1 cellular context compared by ENCODE assay signal in the genomic region with DNA sequence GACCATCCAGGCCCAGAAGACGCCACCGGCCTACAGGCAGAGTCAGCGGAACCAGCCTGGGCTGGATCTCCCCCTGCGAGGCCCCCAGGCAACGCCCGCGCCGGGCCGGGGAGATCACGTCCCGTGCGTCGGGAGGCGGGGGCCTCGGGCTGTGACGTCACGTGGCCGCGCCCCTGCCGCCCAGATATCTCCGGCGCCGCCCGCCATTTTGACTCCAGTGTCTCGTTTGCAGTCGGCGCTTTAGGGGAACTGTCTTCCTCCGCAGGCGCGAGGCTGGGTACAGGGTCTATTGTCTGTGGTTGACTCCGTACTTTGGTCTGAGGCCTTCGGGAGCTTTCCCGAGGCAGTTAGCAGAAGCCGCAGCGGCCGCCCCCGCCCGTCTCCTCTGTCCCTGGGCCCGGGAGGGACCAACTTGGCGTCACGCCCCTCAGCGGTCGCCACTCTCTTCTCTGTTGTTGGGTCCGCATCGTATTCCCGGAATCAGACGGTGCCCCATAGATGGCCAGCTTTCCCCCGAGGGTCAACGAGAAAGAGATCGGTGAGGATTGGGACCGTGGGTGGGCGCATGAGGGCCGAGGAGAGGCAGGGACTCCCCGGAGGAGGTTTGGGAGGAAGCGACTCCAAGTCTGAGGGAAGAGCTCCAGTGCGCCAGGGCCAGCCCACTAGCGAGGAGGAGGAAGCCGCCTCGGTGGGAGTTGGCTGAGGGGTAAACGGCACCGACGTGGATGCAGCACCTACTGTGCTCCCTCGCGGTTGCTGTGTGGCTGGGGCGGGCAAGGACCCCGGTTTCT.
TF ChIP-seq lines count a peak whose summit lies in the region.

A gene with protein sequence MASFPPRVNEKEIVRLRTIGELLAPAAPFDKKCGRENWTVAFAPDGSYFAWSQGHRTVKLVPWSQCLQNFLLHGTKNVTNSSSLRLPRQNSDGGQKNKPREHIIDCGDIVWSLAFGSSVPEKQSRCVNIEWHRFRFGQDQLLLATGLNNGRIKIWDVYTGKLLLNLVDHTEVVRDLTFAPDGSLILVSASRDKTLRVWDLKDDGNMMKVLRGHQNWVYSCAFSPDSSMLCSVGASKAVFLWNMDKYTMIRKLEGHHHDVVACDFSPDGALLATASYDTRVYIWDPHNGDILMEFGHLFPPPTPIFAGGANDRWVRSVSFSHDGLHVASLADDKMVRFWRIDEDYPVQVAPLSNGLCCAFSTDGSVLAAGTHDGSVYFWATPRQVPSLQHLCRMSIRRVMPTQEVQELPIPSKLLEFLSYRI (plus strand): TSS at position 217 of the 791 bp plus-strand sequence. CDS start 282 bp downstream, at position 499.

TF ChIP-seq in HEK293, 187 proteins besides CTCF, POLR2A, EP300 and RAD21 (continued from another document and continues in another):
- TF ChIP-seq, protein P1, sequence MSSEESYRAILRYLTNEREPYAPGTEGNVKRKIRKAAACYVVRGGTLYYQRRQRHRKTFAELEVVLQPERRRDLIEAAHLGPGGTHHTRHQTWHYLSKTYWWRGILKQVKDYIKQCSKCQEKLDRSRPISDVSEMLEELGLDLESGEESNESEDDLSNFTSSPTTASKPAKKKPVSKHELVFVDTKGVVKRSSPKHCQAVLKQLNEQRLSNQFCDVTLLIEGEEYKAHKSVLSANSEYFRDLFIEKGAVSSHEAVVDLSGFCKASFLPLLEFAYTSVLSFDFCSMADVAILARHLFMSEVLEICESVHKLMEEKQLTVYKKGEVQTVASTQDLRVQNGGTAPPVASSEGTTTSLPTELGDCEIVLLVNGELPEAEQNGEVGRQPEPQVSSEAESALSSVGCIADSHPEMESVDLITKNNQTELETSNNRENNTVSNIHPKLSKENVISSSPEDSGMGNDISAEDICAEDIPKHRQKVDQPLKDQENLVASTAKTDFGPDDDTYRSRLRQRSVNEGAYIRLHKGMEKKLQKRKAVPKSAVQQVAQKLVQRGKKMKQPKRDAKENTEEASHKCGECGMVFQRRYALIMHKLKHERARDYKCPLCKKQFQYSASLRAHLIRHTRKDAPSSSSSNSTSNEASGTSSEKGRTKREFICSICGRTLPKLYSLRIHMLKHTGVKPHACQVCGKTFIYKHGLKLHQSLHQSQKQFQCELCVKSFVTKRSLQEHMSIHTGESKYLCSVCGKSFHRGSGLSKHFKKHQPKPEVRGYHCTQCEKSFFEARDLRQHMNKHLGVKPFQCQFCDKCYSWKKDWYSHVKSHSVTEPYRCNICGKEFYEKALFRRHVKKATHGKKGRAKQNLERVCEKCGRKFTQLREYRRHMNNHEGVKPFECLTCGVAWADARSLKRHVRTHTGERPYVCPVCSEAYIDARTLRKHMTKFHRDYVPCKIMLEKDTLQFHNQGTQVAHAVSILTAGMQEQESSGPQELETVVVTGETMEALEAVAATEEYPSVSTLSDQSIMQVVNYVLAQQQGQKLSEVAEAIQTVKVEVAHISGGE (tag by site-specific recombination; conservative IDR thresholded peaks at IDR 0.05; ENCODE audit: low read depth) = 0 out of 2 replicates have a peak, but pooled peaks have one; percentile 22
- TF ChIP-seq GLIS2 (tag by site-specific recombination; IDR thresholded peaks at IDR 0.05) = peak; percentile 95
- TF ChIP-seq, protein P2, sequence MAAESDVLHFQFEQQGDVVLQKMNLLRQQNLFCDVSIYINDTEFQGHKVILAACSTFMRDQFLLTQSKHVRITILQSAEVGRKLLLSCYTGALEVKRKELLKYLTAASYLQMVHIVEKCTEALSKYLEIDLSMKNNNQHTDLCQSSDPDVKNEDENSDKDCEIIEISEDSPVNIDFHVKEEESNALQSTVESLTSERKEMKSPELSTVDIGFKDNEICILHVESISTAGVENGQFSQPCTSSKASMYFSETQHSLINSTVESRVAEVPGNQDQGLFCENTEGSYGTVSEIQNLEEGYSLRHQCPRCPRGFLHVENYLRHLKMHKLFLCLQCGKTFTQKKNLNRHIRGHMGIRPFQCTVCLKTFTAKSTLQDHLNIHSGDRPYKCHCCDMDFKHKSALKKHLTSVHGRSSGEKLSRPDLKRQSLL (tag by site-specific recombination; IDR thresholded peaks at IDR 0.05) = peak; percentile 24; the same call in 1 of the 2 replicates
- TF ChIP-seq ZNF2 (tag by site-specific recombination; IDR thresholded peaks at IDR 0.05) = peak; percentile 73
- peak; percentile 94 for TF ChIP-seq YY1 (tag by site-specific recombination; IDR thresholded peaks at IDR 0.05)
- TF ChIP-seq ZNF561 (tag by site-specific recombination; IDR thresholded peaks at IDR 0.05; ENCODE audit: borderline replicate concordance) = peak; percentile 74; the same call in 1 of the 2 replicates
- TF ChIP-seq, protein P3, sequence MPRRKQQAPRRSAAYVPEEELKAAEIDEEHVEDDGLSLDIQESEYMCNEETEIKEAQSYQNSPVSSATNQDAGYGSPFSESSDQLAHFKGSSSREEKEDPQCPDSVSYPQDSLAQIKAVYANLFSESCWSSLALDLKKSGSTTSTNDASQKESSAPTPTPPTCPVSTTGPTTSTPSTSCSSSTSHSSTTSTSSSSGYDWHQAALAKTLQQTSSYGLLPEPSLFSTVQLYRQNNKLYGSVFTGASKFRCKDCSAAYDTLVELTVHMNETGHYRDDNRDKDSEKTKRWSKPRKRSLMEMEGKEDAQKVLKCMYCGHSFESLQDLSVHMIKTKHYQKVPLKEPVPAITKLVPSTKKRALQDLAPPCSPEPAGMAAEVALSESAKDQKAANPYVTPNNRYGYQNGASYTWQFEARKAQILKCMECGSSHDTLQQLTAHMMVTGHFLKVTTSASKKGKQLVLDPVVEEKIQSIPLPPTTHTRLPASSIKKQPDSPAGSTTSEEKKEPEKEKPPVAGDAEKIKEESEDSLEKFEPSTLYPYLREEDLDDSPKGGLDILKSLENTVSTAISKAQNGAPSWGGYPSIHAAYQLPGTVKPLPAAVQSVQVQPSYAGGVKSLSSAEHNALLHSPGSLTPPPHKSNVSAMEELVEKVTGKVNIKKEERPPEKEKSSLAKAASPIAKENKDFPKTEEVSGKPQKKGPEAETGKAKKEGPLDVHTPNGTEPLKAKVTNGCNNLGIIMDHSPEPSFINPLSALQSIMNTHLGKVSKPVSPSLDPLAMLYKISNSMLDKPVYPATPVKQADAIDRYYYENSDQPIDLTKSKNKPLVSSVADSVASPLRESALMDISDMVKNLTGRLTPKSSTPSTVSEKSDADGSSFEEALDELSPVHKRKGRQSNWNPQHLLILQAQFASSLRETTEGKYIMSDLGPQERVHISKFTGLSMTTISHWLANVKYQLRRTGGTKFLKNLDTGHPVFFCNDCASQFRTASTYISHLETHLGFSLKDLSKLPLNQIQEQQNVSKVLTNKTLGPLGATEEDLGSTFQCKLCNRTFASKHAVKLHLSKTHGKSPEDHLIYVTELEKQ (tag by site-specific recombination; IDR thresholded peaks at IDR 0.05; ENCODE audit: borderline replicate concordance) = peak; percentile 30; the same call in 1 of the 2 replicates
- peak; percentile 41; the same call in 1 of the 2 replicates for TF ChIP-seq ZBTB17 (tag by site-specific recombination; IDR thresholded peaks at IDR 0.05)
- no peak for TF ChIP-seq HOXD13 (CRISPR knock-in tag; IDR thresholded peaks at IDR 0.05; ENCODE audit: borderline replicate concordance)
- no peak for TF ChIP-seq ZNF311 (tag by site-specific recombination; IDR thresholded peaks at IDR 0.05; ENCODE audit: borderline replicate concordance)
- TF ChIP-seq ZNF785 (tag by site-specific recombination; IDR thresholded peaks at IDR 0.05) = peak; percentile 72; the same call in 1 of the 2 replicates
- TF ChIP-seq KLF8 (tag by site-specific recombination; IDR thresholded peaks at IDR 0.05) = peak; percentile 99
- TF ChIP-seq OSR2 (tag by site-specific recombination; IDR thresholded peaks at IDR 0.05) = 0 out of 2 replicates have a peak, but pooled peaks have one; percentile 11
- no peak for TF ChIP-seq ZNF157 (tag by site-specific recombination; IDR thresholded peaks at IDR 0.05)
- TF ChIP-seq, protein P4, sequence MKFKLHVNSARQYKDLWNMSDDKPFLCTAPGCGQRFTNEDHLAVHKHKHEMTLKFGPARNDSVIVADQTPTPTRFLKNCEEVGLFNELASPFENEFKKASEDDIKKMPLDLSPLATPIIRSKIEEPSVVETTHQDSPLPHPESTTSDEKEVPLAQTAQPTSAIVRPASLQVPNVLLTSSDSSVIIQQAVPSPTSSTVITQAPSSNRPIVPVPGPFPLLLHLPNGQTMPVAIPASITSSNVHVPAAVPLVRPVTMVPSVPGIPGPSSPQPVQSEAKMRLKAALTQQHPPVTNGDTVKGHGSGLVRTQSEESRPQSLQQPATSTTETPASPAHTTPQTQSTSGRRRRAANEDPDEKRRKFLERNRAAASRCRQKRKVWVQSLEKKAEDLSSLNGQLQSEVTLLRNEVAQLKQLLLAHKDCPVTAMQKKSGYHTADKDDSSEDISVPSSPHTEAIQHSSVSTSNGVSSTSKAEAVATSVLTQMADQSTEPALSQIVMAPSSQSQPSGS (tag by site-specific recombination; IDR thresholded peaks at IDR 0.05; ENCODE audit: low read depth) = peak; percentile 92
- TF ChIP-seq ZNF335 (tag by site-specific recombination; conservative IDR thresholded peaks at IDR 0.05) = peak; percentile 84
- TF ChIP-seq KLF1 (tag by site-specific recombination; IDR thresholded peaks at IDR 0.05) = peak; percentile 93
- no peak for TF ChIP-seq ZNF37A (tag by site-specific recombination; IDR thresholded peaks at IDR 0.05)
- TF ChIP-seq ZFP37 (tag by site-specific recombination; IDR thresholded peaks at IDR 0.05) = peak; percentile 92
- TF ChIP-seq, protein P5, sequence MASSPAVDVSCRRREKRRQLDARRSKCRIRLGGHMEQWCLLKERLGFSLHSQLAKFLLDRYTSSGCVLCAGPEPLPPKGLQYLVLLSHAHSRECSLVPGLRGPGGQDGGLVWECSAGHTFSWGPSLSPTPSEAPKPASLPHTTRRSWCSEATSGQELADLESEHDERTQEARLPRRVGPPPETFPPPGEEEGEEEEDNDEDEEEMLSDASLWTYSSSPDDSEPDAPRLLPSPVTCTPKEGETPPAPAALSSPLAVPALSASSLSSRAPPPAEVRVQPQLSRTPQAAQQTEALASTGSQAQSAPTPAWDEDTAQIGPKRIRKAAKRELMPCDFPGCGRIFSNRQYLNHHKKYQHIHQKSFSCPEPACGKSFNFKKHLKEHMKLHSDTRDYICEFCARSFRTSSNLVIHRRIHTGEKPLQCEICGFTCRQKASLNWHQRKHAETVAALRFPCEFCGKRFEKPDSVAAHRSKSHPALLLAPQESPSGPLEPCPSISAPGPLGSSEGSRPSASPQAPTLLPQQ (tag by site-specific recombination; IDR thresholded peaks at IDR 0.05) = peak; percentile 41; the same call in 1 of the 2 replicates
- TF ChIP-seq ZNF548 (tag by site-specific recombination; IDR thresholded peaks at IDR 0.05) = no peak
- no peak for TF ChIP-seq ZNF140 (tag by site-specific recombination; IDR thresholded peaks at IDR 0.05)
- peak; percentile 72; the same call in 1 of the 2 replicates for TF ChIP-seq ZNF76 (tag by site-specific recombination; IDR thresholded peaks at IDR 0.05; ENCODE audit: borderline replicate concordance, low read depth)
- TF ChIP-seq SALL2 (tag by site-specific recombination; IDR thresholded peaks at IDR 0.05; ENCODE audit: borderline replicate concordance) = no peak
- peak; percentile 98 for TF ChIP-seq KLF10 (tag by site-specific recombination; IDR thresholded peaks at IDR 0.05)
- TF ChIP-seq ZNF341 (tag by site-specific recombination; IDR thresholded peaks at IDR 0.05; ENCODE audit: low read depth) = peak; percentile 86
- peak; percentile 41 for TF ChIP-seq ZIC2 (tag by site-specific recombination; IDR thresholded peaks at IDR 0.05)
- no peak for TF ChIP-seq ZNF664 (tag by site-specific recombination; IDR thresholded peaks at IDR 0.05)
- peak; percentile 97 for TF ChIP-seq KLF9 (tag by site-specific recombination; IDR thresholded peaks at IDR 0.05; ENCODE audit: low read depth)
- TF ChIP-seq ZNF391 (tag by site-specific recombination; IDR thresholded peaks at IDR 0.05; ENCODE audit: borderline replicate concordance, low read depth) = peak; percentile 83; the same call in 1 of the 2 replicates
- no peak for TF ChIP-seq ZNF112 (tag by site-specific recombination; IDR thresholded peaks at IDR 0.05)
- TF ChIP-seq REPIN1 (tag by site-specific recombination; IDR thresholded peaks at IDR 0.05; ENCODE audit: low read depth) = peak; percentile 14; the same call in 1 of the 2 replicates
- no peak for TF ChIP-seq ZNF221 (tag by site-specific recombination; IDR thresholded peaks at IDR 0.05; ENCODE audit: borderline replicate concordance)
- TF ChIP-seq ZSCAN23 (tag by site-specific recombination; IDR thresholded peaks at IDR 0.05) = peak; percentile 52; the same call in 1 of the 2 replicates
- TF ChIP-seq ZNF830 (tag by site-specific recombination; IDR thresholded peaks at IDR 0.05; ENCODE audit: low read depth) = no peak
- peak; percentile 71; the same call in 1 of the 2 replicates for TF ChIP-seq ZFP69B (tag by site-specific recombination; IDR thresholded peaks at IDR 0.05)
- TF ChIP-seq, protein P6, sequence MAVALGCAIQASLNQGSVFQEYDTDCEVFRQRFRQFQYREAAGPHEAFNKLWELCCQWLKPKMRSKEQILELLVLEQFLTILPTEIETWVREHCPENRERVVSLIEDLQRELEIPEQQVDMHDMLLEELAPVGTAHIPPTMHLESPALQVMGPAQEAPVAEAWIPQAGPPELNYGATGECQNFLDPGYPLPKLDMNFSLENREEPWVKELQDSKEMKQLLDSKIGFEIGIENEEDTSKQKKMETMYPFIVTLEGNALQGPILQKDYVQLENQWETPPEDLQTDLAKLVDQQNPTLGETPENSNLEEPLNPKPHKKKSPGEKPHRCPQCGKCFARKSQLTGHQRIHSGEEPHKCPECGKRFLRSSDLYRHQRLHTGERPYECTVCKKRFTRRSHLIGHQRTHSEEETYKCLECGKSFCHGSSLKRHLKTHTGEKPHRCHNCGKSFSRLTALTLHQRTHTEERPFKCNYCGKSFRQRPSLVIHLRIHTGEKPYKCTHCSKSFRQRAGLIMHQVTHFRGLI (tag by site-specific recombination; IDR thresholded peaks at IDR 0.05) = peak; percentile 90
- peak; percentile 29; the same call in 1 of the 2 replicates for TF ChIP-seq ZNF623 (tag by site-specific recombination; IDR thresholded peaks at IDR 0.05)
- peak; percentile 96 for TF ChIP-seq ZBTB21 (tag by site-specific recombination; IDR thresholded peaks at IDR 0.05)
- no peak for TF ChIP-seq BCL11A (tag by site-specific recombination; IDR thresholded peaks at IDR 0.05; ENCODE audit: low read depth)
- TF ChIP-seq GLI4 (tag by site-specific recombination; IDR thresholded peaks at IDR 0.05) = no peak
- TF ChIP-seq, protein P7, sequence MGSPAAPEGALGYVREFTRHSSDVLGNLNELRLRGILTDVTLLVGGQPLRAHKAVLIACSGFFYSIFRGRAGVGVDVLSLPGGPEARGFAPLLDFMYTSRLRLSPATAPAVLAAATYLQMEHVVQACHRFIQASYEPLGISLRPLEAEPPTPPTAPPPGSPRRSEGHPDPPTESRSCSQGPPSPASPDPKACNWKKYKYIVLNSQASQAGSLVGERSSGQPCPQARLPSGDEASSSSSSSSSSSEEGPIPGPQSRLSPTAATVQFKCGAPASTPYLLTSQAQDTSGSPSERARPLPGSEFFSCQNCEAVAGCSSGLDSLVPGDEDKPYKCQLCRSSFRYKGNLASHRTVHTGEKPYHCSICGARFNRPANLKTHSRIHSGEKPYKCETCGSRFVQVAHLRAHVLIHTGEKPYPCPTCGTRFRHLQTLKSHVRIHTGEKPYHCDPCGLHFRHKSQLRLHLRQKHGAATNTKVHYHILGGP (tag by site-specific recombination; IDR thresholded peaks at IDR 0.05) = no peak
- TF ChIP-seq MZF1 (tag by site-specific recombination; IDR thresholded peaks at IDR 0.05; ENCODE audit: borderline replicate concordance) = peak; percentile 12; the same call in 1 of the 2 replicates
- TF ChIP-seq ZNF792 (tag by site-specific recombination; IDR thresholded peaks at IDR 0.05) = no peak
- peak; percentile 85 for TF ChIP-seq GLIS1 (tag by site-specific recombination; IDR thresholded peaks at IDR 0.05)
- peak; percentile 55 for TF ChIP-seq ZSCAN30 (tag by site-specific recombination; IDR thresholded peaks at IDR 0.05)
- TF ChIP-seq SP2 (tag by site-specific recombination; IDR thresholded peaks at IDR 0.05) = peak; percentile 63
